ENCODE assay signal across 14 cellular contexts in genomic region chr15:40334541-40334940, GRCh38. TPM values are rescaled to one million over a fixed set of nuclear protein-coding genes. Genes with fewer than 3 reads are reported as not detected.
DNase-seq lines count a peak whose midpoint lies in the region; ATAC-seq and TF ChIP-seq lines count a peak whose summit lies in the region.
"Had no signal": no experiment of that assay in that cellular context is flagged by ENCODE, and none has a peak within 500 bp of the region (broad histone marks: within the 10 kb centered on the region; RNA-seq: fewer than 3 reads in every experiment).

No MANE protein-coding gene starts in this region.

- H3K4me1 ChIP-seq in hepatocyte (ENCODE audit: insufficient read depth) (peaks cover 35% of the 10 kb centered on the region), skeletal muscle tissue (ENCODE audit: control insufficient read depth in 3 of 3, insufficient read depth in 3 of 3, low read length in 3 of 3) (peaks cover 62 to 87% (median 75%) of the 10 kb centered on the region in 3 donors)

- H3K9me2 ChIP-seq in hepatocyte (replicated peaks; ENCODE audit: insufficient read depth) = no peaks in the 10 kb centered on the region

- WGBS in hepatocyte (ENCODE audit: low lambda C conversion rate, missing lambda C conversion rate) = 87% methylated on average over 3 of the region's 3 CpGs

- H3K36me3 ChIP-seq in SK-N-MC (ENCODE audit: insufficient read depth, low read length) = no peaks in the 10 kb centered on the region
- no peaks in the 10 kb centered on the region for H3K36me3 ChIP-seq in hepatocyte (replicated peaks; ENCODE audit: insufficient read depth, low read depth)
- H3K36me3 ChIP-seq in skeletal muscle tissue (ENCODE audit: control insufficient read depth in 3 of 3, insufficient read depth in 3 of 3, low read length in 3 of 3) = peaks cover 18 to 33% (median 19%) of the 10 kb centered on the region in 3 donors

- no peaks in the 10 kb centered on the region for H4K20me1 ChIP-seq in hepatocyte (ENCODE audit: insufficient read depth, poor library complexity, severe bottlenecking)

- TF ChIP-seq CTCF in CD4-positive, alpha-beta T cell (IDR thresholded peaks at IDR 0.05) = no peak
- TF ChIP-seq CTCF in hepatocyte (IDR thresholded peaks at IDR 0.05; ENCODE audit: poor library complexity) = no peak

- no peak for ATAC-seq in CD4-positive, alpha-beta T cell (ENCODE audit: poor library complexity)

- no peak overlapping the region for H2AFZ ChIP-seq in hepatocyte

- H3K4me3 ChIP-seq in SK-N-MC (no peak overlapping the region), hepatocyte (no peak overlapping the region), skeletal muscle tissue (ENCODE audit: low read length in 3 of 3) (no peak overlapping the region)

- H3K9ac ChIP-seq in SK-N-MC (ENCODE audit: insufficient read length) (no peak overlapping the region), skeletal muscle tissue (ENCODE audit: low read depth in 1 of 3, low read length in 3 of 3) (peak overlapping the region in 1 of 3 donors; percentile 66)

- H3K27ac Mint-ChIP-seq in CD4-positive, alpha-beta T cell = peak overlapping the region; percentile 70

- no peaks in the 10 kb centered on the region for H3K27me3 Mint-ChIP-seq in CD4-positive, alpha-beta T cell

- no peaks in the 10 kb centered on the region for H3K79me2 ChIP-seq in hepatocyte

- H3K27me3 ChIP-seq in CD4-positive, alpha-beta T cell (ENCODE audit: control insufficient read depth, insufficient read depth, low read length) = no peaks in the 10 kb centered on the region
- H3K27me3 ChIP-seq in hepatocyte = no peaks in the 10 kb centered on the region
- no peaks in the 10 kb centered on the region for H3K27me3 ChIP-seq in skeletal muscle tissue (ENCODE audit: control insufficient read depth in 3 of 3, insufficient read depth in 3 of 3, low read length in 3 of 3)

- H3K4me1 Mint-ChIP-seq in CD4-positive, alpha-beta T cell (ENCODE audit: low read depth) = peaks cover 21% of the 10 kb centered on the region

- DNase-seq in CD4-positive, alpha-beta T cell = no peak
- DNase-seq in SK-N-MC (ENCODE audit: low read depth, low spot score) (no peak), hepatocyte (ENCODE audit: low spot score) (no peak), SK-N-DZ (ENCODE audit: low spot score) (no peak), ureter (ENCODE audit: low spot score) (no peak), HuH-7 (ENCODE audit: low spot score) (no peak)
- DNase-seq in activated CD8-positive, alpha-beta memory T cell treated with anti-CD3 and anti-CD28 coated beads, Interleukin-2, amount 50 U/mL, for 48 hours = no peak
- DNase-seq: activated CD4-positive, alpha-beta T cell treated with anti-CD3 and anti-CD28 coated beads for 1 hour; activated naive CD4-positive, alpha-beta T cell treated with Interleukin-2 at 50 U/mL for 16 hours; Calu3 had no signal

- no peak overlapping the region for H3K27ac ChIP-seq in CD4-positive, alpha-beta T cell (ENCODE audit: low read depth, low read length)
- peak overlapping the region; percentile 81 for H3K27ac ChIP-seq in SK-N-MC
- peak overlapping the region; percentile 85 for H3K27ac ChIP-seq in hepatocyte
- peak overlapping the region; percentile 73 for H3K27ac ChIP-seq in skeletal muscle tissue (ENCODE audit: low read depth, low read length)

- H3K4me3 Mint-ChIP-seq in CD4-positive, alpha-beta T cell = no peak overlapping the region

- intact Hi-C loops in CD4-positive, alpha-beta T cell (cut with DNase I, micrococcal nuclease) = loop anchor here in 1 of 2 experiments (5.0 to 10.0 kb wide), 2 partner anchors 117 to 550 kb away; partner anchors contain the start of gene FSIP1

- CTCF ChIA-PET in CD4-positive, alpha-beta T cell (lab: Charles Lee) = interaction anchor here (0.6 to 1.7 kb wide), 5 partner anchors 10 to 858 kb away, joined by 3 to 5 read pairs (median 4); partner anchors contain the start of gene INAFM2

- no peaks in the 10 kb centered on the region for H3K36me3 Mint-ChIP-seq in CD4-positive, alpha-beta T cell (ENCODE audit: low read depth)
- H3K36me3 Mint-ChIP-seq: type B pancreatic cell had no signal

- no peaks in the 10 kb centered on the region for H3K9me3 ChIP-seq in CD4-positive, alpha-beta T cell (ENCODE audit: control insufficient read depth, low read length)
- H3K9me3 ChIP-seq in SK-N-MC (ENCODE audit: low read depth, low read length) = no peaks in the 10 kb centered on the region
- H3K9me3 ChIP-seq in hepatocyte (ENCODE audit: low read depth) = no peaks in the 10 kb centered on the region
- H3K9me3 ChIP-seq in skeletal muscle tissue (ENCODE audit: control insufficient read depth in 3 of 3, low read length in 3 of 3) = no peaks in the 10 kb centered on the region

- POLR2A ChIA-PET in CD4-positive, alpha-beta T cell (lab: Charles Lee) = interaction anchor here (0.9 to 1.8 kb wide), 4 partner anchors 10 to 27 kb away, joined by 3 to 13 read pairs (median 6); partner anchors contain the start of genes INAFM2 and PLCB2

- H3K4me2 ChIP-seq in hepatocyte = no peak overlapping the region

- no peaks in the 10 kb centered on the region for H3K9me3 Mint-ChIP-seq in CD4-positive, alpha-beta T cell
- H3K9me3 Mint-ChIP-seq: type B pancreatic cell had no signal

RNA-seq across cellular contexts. Expression of gene CCDC9B, which starts 6.2 kb away (rescaled TPM):
- total RNA-seq in CD4-positive, alpha-beta T cell = 1 to 10 TPM; 1.0 to 1.5 TPM
- total RNA-seq in hepatocyte = 1.8 and 4.0 TPM in 2 replicates
- polyA plus RNA-seq in hepatocyte = 5.3 and 7.6 TPM in 2 replicates
- total RNA-seq in skeletal muscle tissue = 2.1 TPM
- polyA plus RNA-seq in SK-N-DZ (2014; cell fraction: cytosol; rRNA removed) = 0.39 and 2.8 TPM in 2 replicates
- polyA plus RNA-seq in SK-N-DZ (2014; cell fraction: nucleus; rRNA removed) = 4.7 and 9.8 TPM in 2 replicates
- total RNA-seq in ureter = 56.5 TPM

RNA-seq across cellular contexts. Expression of gene INAFM2, which starts 11.0 kb away (rescaled TPM):
- total RNA-seq in CD4-positive, alpha-beta T cell = 1 to 10 TPM; 6.8 to 7.0 TPM
- total RNA-seq in hepatocyte = 13.7 and 14.4 TPM in 2 replicates
- 17.4 and 19.5 TPM in 2 replicates for polyA plus RNA-seq in hepatocyte
- 11.5 TPM for total RNA-seq in skeletal muscle tissue
- polyA plus RNA-seq in SK-N-DZ (2014; cell fraction: cytosol; rRNA removed) = 13.1 and 14.5 TPM in 2 replicates
- 9.4 and 9.9 TPM in 2 replicates for polyA plus RNA-seq in SK-N-DZ (2014; cell fraction: nucleus; rRNA removed)
- total RNA-seq in ureter = 26.2 TPM

RNA-seq across cellular contexts. Expression of gene PHGR1, which starts 16.3 kb away (rescaled TPM):
- not detected for total RNA-seq in CD4-positive, alpha-beta T cell
- total RNA-seq in hepatocyte = 49.8 and 76.1 TPM in 2 replicates
- 207 and 222 TPM in 2 replicates for polyA plus RNA-seq in hepatocyte
- not detected for total RNA-seq in skeletal muscle tissue
- polyA plus RNA-seq in SK-N-DZ (2014; cell fraction: cytosol; rRNA removed) = not detected in 2 replicates
- not detected in 2 replicates for polyA plus RNA-seq in SK-N-DZ (2014; cell fraction: nucleus; rRNA removed)
- total RNA-seq in ureter = not detected
- total RNA-seq: Calu3, M059J, NCI-H460 had no signal

RNA-seq across cellular contexts. Expression of gene DISP2, which starts 23.5 kb away (rescaled TPM):
- under 1 TPM; 0.03 to 0.06 TPM for total RNA-seq in CD4-positive, alpha-beta T cell
- total RNA-seq in hepatocyte = 0.12 and 1.0 TPM in 2 replicates
- 0.93 and 1.5 TPM in 2 replicates for polyA plus RNA-seq in hepatocyte
- under 0.01 TPM for total RNA-seq in skeletal muscle tissue
- 1.2 and 1.4 TPM in 2 replicates for polyA plus RNA-seq in SK-N-DZ (2014; cell fraction: cytosol; rRNA removed)
- polyA plus RNA-seq in SK-N-DZ (2014; cell fraction: nucleus; rRNA removed) = 1.0 and 1.7 TPM in 2 replicates
- total RNA-seq in ureter = 0.60 TPM

RNA-seq across cellular contexts. Expression of gene PLCB2, which starts 26.8 kb away (rescaled TPM):
- total RNA-seq in CD4-positive, alpha-beta T cell = 100 to 1,000 TPM; 206 to 222 TPM
- 1.0 and 1.7 TPM in 2 replicates for total RNA-seq in hepatocyte
- 4.4 and 4.9 TPM in 2 replicates for polyA plus RNA-seq in hepatocyte
- 3.7 TPM for total RNA-seq in skeletal muscle tissue
- 12.5 and 12.6 TPM in 2 replicates for polyA plus RNA-seq in SK-N-DZ (2014; cell fraction: cytosol; rRNA removed)
- polyA plus RNA-seq in SK-N-DZ (2014; cell fraction: nucleus; rRNA removed) = 71.1 and 88.9 TPM in 2 replicates
- 26.9 TPM for total RNA-seq in ureter
- total RNA-seq: M059J had no signal

Comparison
In these comparisons a context has a peak if more than half of its experiments do, and no peak if none do; other contexts are left out.
1. RNA of gene CCDC9B, which starts 6.2 kb away (total RNA-seq): 56.5 TPM in ureter (single experiment); 1.8 to 4.0 TPM in hepatocyte, 2.1 TPM in skeletal muscle tissue (single experiment) and 1.0 to 1.5 TPM in CD4-positive, alpha-beta T cell; every median in the first group is over 10 times any median in the second.
2. RNA of gene PHGR1, which starts 16.3 kb away (total RNA-seq): 49.8 to 76.1 TPM in hepatocyte; not detected in ureter (single experiment), not detected in CD4-positive, alpha-beta T cell and not detected in skeletal muscle tissue (single experiment); every median in the first group is over 10 times any median in the second.